15 cellular contexts compared by ENCODE assay signal in the genomic region with DNA sequence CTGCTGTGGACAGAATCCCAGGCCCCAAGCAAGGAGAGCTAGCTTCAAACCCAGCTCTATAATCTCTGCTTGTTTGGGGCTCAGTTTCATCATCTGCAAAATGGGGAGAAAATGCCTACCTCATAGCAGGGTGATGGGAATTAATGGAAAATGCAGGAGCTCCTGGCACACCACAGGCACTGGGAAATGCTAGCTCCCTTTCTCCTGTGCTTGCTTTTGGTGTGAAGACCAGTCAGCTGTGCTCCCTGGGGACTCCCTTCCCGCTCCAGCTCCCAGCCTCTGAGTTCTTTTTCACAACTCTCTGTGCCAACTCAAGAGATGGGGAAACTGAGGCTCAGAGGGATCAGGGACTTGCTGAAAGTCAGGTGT. TPM values are rescaled to one million over a fixed set of nuclear protein-coding genes. Genes with fewer than 3 reads are reported as not detected.
DNase-seq lines count a peak whose midpoint lies in the region; ATAC-seq and TF ChIP-seq lines count a peak whose summit lies in the region.
"Had no signal": no experiment of that assay in that cellular context is flagged by ENCODE, and none has a peak within 500 bp of the region (broad histone marks: within the 10 kb centered on the region; RNA-seq: fewer than 3 reads in every experiment).

No MANE protein-coding gene starts in this region.

- H3K4me3 Mint-ChIP-seq in T-helper 2 cell treated with Interferon-gamma antibody and Interleukin-4, amounts not matched to agents 5 μg/mL and 100 μg/mL, for 36 hours: no peak overlapping the region
- H3K4me3 Mint-ChIP-seq: activated B cell treated with CpG ODN at 0.5 μM for 24 hours; activated T-helper 17 cell treated with anti-CD3 and anti-CD28 coated beads, Interleukin-2, amount 50 U/mL, for 72 hours; naive B cell; stimulated activated naive B cell treated with anti-CD40 and anti-IgM and Interleukin-4, amounts not matched to agents 10 μg/mL and 1 μg/mL and 100 μg/mL, for 72 hours had no signal

- no peak overlapping the region for H2AFZ ChIP-seq in mammary epithelial cell (ENCODE audit: low read depth, low read length)

- in situ Hi-C loops in mammary epithelial cell (cut with MboI; ENCODE audit: low sequenced_read_pairs in 2 of 2): no loop called here

- H3K4me2 ChIP-seq in mammary epithelial cell (ENCODE audit: insufficient read depth, low read depth, low read length): no peak overlapping the region

- no peak for DNase-seq in mammary epithelial cell
- DNase-seq in lower lobe of right lung: no peak
- no peak for DNase-seq in suprapubic skin (ENCODE audit: low spot score in 2 of 2)
- no peak for DNase-seq in foreskin melanocyte
- no peak for DNase-seq in superior temporal gyrus (ENCODE audit: extremely low spot score)
- no peak for DNase-seq in NAMALWA (ENCODE audit: low spot score)
- DNase-seq in T-helper 2 cell treated with Interferon-gamma antibody and Interleukin-4, amounts not matched to agents 5 μg/mL and 100 μg/mL, for 36 hours (ENCODE audit: low spot score): no peak
- DNase-seq: activated B cell treated with CpG ODN at 0.5 μM for 24 hours; Calu3; cortex of kidney; naive B cell; NCI-H510A; stimulated activated naive B cell treated with anti-CD40 and anti-IgM and Interleukin-4, amounts not matched to agents 10 μg/mL and 1 μg/mL and 100 μg/mL, for 72 hours had no signal

- no peaks in the 10 kb centered on the region for H3K9me3 Mint-ChIP-seq in T-helper 2 cell treated with Interferon-gamma antibody and Interleukin-4, amounts not matched to agents 5 μg/mL and 100 μg/mL, for 36 hours
- H3K9me3 Mint-ChIP-seq: activated B cell treated with CpG ODN at 0.5 μM for 24 hours; activated T-helper 17 cell treated with anti-CD3 and anti-CD28 coated beads, Interleukin-2, amount 50 U/mL, for 72 hours had no signal

- dilution Hi-C loops in mammary epithelial cell (cut with HindIII; ENCODE audit: low sequenced_read_pairs): no loop called here

- intact Hi-C loops in mammary epithelial cell (cut with micrococcal nuclease) (no loop called here), lower lobe of right lung (cut with DNase I) (no loop called here)

- peaks cover 18% of the 10 kb centered on the region for H3K4me1 ChIP-seq in HUES48 (ENCODE audit: control insufficient read depth, insufficient read depth, low read length)
- peaks cover 22% of the 10 kb centered on the region for H3K4me1 ChIP-seq in mammary epithelial cell (ENCODE audit: insufficient read depth, low read length)
- H3K4me1 ChIP-seq in lower lobe of right lung: peaks cover 44% of the 10 kb centered on the region
- H3K4me1 ChIP-seq in suprapubic skin: peaks cover 44% of the 10 kb centered on the region

- H3K27ac ChIP-seq in HUES48 (ENCODE audit: low read depth, low read length) (peak overlapping the region; percentile 2), mammary epithelial cell (ENCODE audit: insufficient read depth, low read depth, low read length) (no peak overlapping the region), lower lobe of right lung (peak overlapping the region; percentile 77), suprapubic skin (peak overlapping the region; percentile 41)

- H3K27me3 ChIP-seq in HUES48 (ENCODE audit: control insufficient read depth, insufficient read depth, low read length) (no peaks in the 10 kb centered on the region), mammary epithelial cell (ENCODE audit: insufficient read depth, low read length) (no peaks in the 10 kb centered on the region), lower lobe of right lung (ENCODE audit: low read depth) (no peaks in the 10 kb centered on the region), suprapubic skin (no peaks in the 10 kb centered on the region)

- no peaks in the 10 kb centered on the region for H3K36me3 Mint-ChIP-seq in T-helper 2 cell treated with Interferon-gamma antibody and Interleukin-4, amounts not matched to agents 5 μg/mL and 100 μg/mL, for 36 hours (ENCODE audit: low read depth)
- H3K36me3 Mint-ChIP-seq: naive B cell; stimulated activated naive B cell treated with anti-CD40 and anti-IgM and Interleukin-4, amounts not matched to agents 10 μg/mL and 1 μg/mL and 100 μg/mL, for 72 hours had no signal

- H4K20me1 ChIP-seq in mammary epithelial cell (ENCODE audit: insufficient read depth, low read length): no peaks in the 10 kb centered on the region

- H3K79me2 ChIP-seq in mammary epithelial cell (ENCODE audit: insufficient read depth, low read length): no peaks in the 10 kb centered on the region

- H3K4me1 Mint-ChIP-seq in T-helper 2 cell treated with Interferon-gamma antibody and Interleukin-4, amounts not matched to agents 5 μg/mL and 100 μg/mL, for 36 hours (ENCODE audit: low read depth): no peaks in the 10 kb centered on the region
- H3K4me1 Mint-ChIP-seq: activated B cell treated with CpG ODN at 0.5 μM for 24 hours; activated T-helper 17 cell treated with anti-CD3 and anti-CD28 coated beads, Interleukin-2, amount 50 U/mL, for 72 hours; naive B cell; stimulated activated naive B cell treated with anti-CD40 and anti-IgM and Interleukin-4, amounts not matched to agents 10 μg/mL and 1 μg/mL and 100 μg/mL, for 72 hours had no signal

- CTCF ChIA-PET in mammary epithelial cell (lab: Charles Lee; ENCODE audit: low non-redundant PET): interaction anchor here (0.6 to 0.7 kb wide), 2 partner anchors 70 to 349 kb away, joined by 3 read pairs; no protein-coding TSS in a partner anchor

- no peak overlapping the region for H3K27ac Mint-ChIP-seq in T-helper 2 cell treated with Interferon-gamma antibody and Interleukin-4, amounts not matched to agents 5 μg/mL and 100 μg/mL, for 36 hours
- H3K27ac Mint-ChIP-seq: activated B cell treated with CpG ODN at 0.5 μM for 24 hours; activated T-helper 17 cell treated with anti-CD3 and anti-CD28 coated beads, Interleukin-2, amount 50 U/mL, for 72 hours; stimulated activated naive B cell treated with anti-CD40 and anti-IgM and Interleukin-4, amounts not matched to agents 10 μg/mL and 1 μg/mL and 100 μg/mL, for 72 hours had no signal

- no peaks in the 10 kb centered on the region for H3K9me3 ChIP-seq in HUES48 (ENCODE audit: control insufficient read depth, insufficient read depth, low read length)
- no peaks in the 10 kb centered on the region for H3K9me3 ChIP-seq in mammary epithelial cell (replicated peaks; ENCODE audit: insufficient read depth, low read length)
- H3K9me3 ChIP-seq in lower lobe of right lung: no peaks in the 10 kb centered on the region
- H3K9me3 ChIP-seq in suprapubic skin: no peaks in the 10 kb centered on the region

- 100% methylated on average over 1 of the region's 1 CpG for WGBS in mammary epithelial cell (ENCODE audit: low coverage, missing lambda C conversion rate)
- 86% methylated on average over 1 of the region's 1 CpG for WGBS in suprapubic skin

- no peak for TF ChIP-seq CTCF in mammary epithelial cell (conservative IDR thresholded peaks at IDR 0.05 in 1 of 2, IDR thresholded peaks at IDR 0.05 in 1 of 2; ENCODE audit: extremely low read depth in 1 of 2, insufficient read depth in 1 of 2, low read depth in 1 of 2, low read length in 2 of 2)
- no peak for TF ChIP-seq CTCF in lower lobe of right lung (IDR thresholded peaks at IDR 0.05)
- no peak for TF ChIP-seq CTCF in suprapubic skin (IDR thresholded peaks at IDR 0.05)

- no peak for ATAC-seq in lower lobe of right lung
- ATAC-seq: activated T-helper 17 cell treated with anti-CD3 and anti-CD28 coated beads, Interleukin-2, amount 50 U/mL, for 72 hours; stimulated activated naive B cell treated with anti-CD40 and anti-IgM and Interleukin-4, amounts not matched to agents 10 μg/mL and 1 μg/mL and 100 μg/mL, for 72 hours had no signal

- no peak overlapping the region for H3K4me3 ChIP-seq in HUES48 (ENCODE audit: low read depth, low read length)
- no peak overlapping the region for H3K4me3 ChIP-seq in mammary epithelial cell (replicated peaks in 1 of 3; ENCODE audit: insufficient read depth in 1 of 3, low read depth in 2 of 3, low read length in 3 of 3)
- H3K4me3 ChIP-seq in lower lobe of right lung: no peak overlapping the region
- no peak overlapping the region for H3K4me3 ChIP-seq in suprapubic skin

- TSS peak; percentile 65 for BruUV-seq in mammary epithelial cell (replicated peaks; lab: Mats Ljungman, UMichigan)

- H3K9ac ChIP-seq in HUES48 (ENCODE audit: low read depth, low read length) (peak overlapping the region; percentile 24; the same call in 1 of the 2 replicates), mammary epithelial cell (ENCODE audit: insufficient read depth, low read length) (no peak overlapping the region)

- no peak for TF ChIP-seq POLR2A in suprapubic skin (IDR thresholded peaks at IDR 0.05)

- H3K27me3 Mint-ChIP-seq in T-helper 2 cell treated with Interferon-gamma antibody and Interleukin-4, amounts not matched to agents 5 μg/mL and 100 μg/mL, for 36 hours (ENCODE audit: low read depth): peaks cover 4% of the 10 kb centered on the region
- H3K27me3 Mint-ChIP-seq: activated B cell treated with CpG ODN at 0.5 μM for 24 hours; activated T-helper 17 cell treated with anti-CD3 and anti-CD28 coated beads, Interleukin-2, amount 50 U/mL, for 72 hours had no signal

- no peak for TF ChIP-seq EP300 in suprapubic skin (IDR thresholded peaks at IDR 0.05)

- H3K36me3 ChIP-seq in HUES48 (ENCODE audit: control insufficient read depth, insufficient read depth, low read length) (no peaks in the 10 kb centered on the region), mammary epithelial cell (ENCODE audit: insufficient read depth, low read length) (no peaks in the 10 kb centered on the region), lower lobe of right lung (no peaks in the 10 kb centered on the region), suprapubic skin (no peaks in the 10 kb centered on the region)

RNA-seq across cellular contexts. Expression of gene SERPINH1, which starts 8.2 kb away (rescaled TPM):
- total RNA-seq in mammary epithelial cell: 100 to 1,000 TPM in 1 of 2 donors, 10 to 100 TPM in 1; 32.5 to 519 TPM
- polyA plus RNA-seq in mammary epithelial cell: 136 TPM
- 118 TPM for polyA minus RNA-seq in mammary epithelial cell
- 131 TPM for total RNA-seq in lower lobe of right lung
- total RNA-seq in suprapubic skin: 100 to 1,000 TPM in 2 of 4 donors, 10 to 100 TPM in 2; 56.9 to 111 (median 95.5) TPM

RNA-seq across cellular contexts. Expression of gene GDPD5, which starts 28.1 kb away (rescaled TPM):
- total RNA-seq in mammary epithelial cell (10 to 100 TPM in 1 of 2 donors, 1 to 10 TPM in 1; 9.5 to 13.3 TPM), lower lobe of right lung (15.8 TPM), suprapubic skin (10 to 100 TPM in 1 of 4 donors, 1 to 10 TPM in 3; 2.3 to 13.4 (median 5.4) TPM)
- 4.4 TPM for polyA plus RNA-seq in mammary epithelial cell
- polyA minus RNA-seq in mammary epithelial cell: 5.9 TPM
